ENCODE assay signal across 10 cellular contexts in genomic region chr16:47016700-47017133, GRCh38. TPM values are rescaled to one million over a fixed set of nuclear protein-coding genes. Genes with fewer than 3 reads are reported as not detected.
DNase-seq lines count a peak whose midpoint lies in the region; ATAC-seq lines count a peak whose summit lies in the region.
"Had no signal": no experiment of that assay in that cellular context is flagged by ENCODE, and none has a peak within 500 bp of the region (broad histone marks: within the 10 kb centered on the region; RNA-seq: fewer than 3 reads in every experiment).

No MANE protein-coding gene starts in this region.

- ATAC-seq in GM18867 (IDR thresholded peaks at IDR 0.05; ENCODE audit: unreplicated experiment) (peak; percentile 39), HG03175 (IDR thresholded peaks at IDR 0.05; ENCODE audit: unreplicated experiment) (peak; percentile 40), GM21360 (IDR thresholded peaks at IDR 0.05; ENCODE audit: unreplicated experiment) (no peak)

- peak; percentile 34 for DNase-seq in activated naive CD4-positive, alpha-beta T cell treated with anti-CD3 and anti-CD28 coated beads, Interleukin-2, amount 10 ng/mL, durations not matched to agents 7 days and 5 days
- DNase-seq in DMS79 treated with DMSO at 0.1 percent for 48 hours (lab: John Stamatoyannopoulos, UW) (no peak), NCI-H510A (lab: John Stamatoyannopoulos, UW) (no peak), GM23248 (no peak)
- DNase-seq: DMS79, PC-9 had no signal

- peaks cover 21% of the 10 kb centered on the region for H3K4me1 Mint-ChIP-seq in activated naive CD4-positive, alpha-beta T cell treated with anti-CD3 and anti-CD28 coated beads, Interleukin-2, amount 10 ng/mL, durations not matched to agents 7 days and 5 days

- H3K27ac Mint-ChIP-seq in activated naive CD4-positive, alpha-beta T cell treated with anti-CD3 and anti-CD28 coated beads, Interleukin-2, amount 10 ng/mL, durations not matched to agents 7 days and 5 days: no peak overlapping the region

- H3K36me3 Mint-ChIP-seq in activated naive CD4-positive, alpha-beta T cell treated with anti-CD3 and anti-CD28 coated beads, Interleukin-2, amount 10 ng/mL, durations not matched to agents 7 days and 5 days: no peaks in the 10 kb centered on the region

- H2AFZ ChIP-seq in GM23248: no peak overlapping the region
- H2AFZ ChIP-seq: PC-9 had no signal

- H3K36me3 ChIP-seq in BLaER1 (no peaks in the 10 kb centered on the region), GM23248 (ENCODE audit: low read depth) (no peaks in the 10 kb centered on the region)

- H3K9ac ChIP-seq in BLaER1 (peak overlapping the region; percentile 35; the same call in 1 of the 2 replicates), GM23248 (no peak overlapping the region)

- no peak overlapping the region for H3K4me3 Mint-ChIP-seq in activated naive CD4-positive, alpha-beta T cell treated with anti-CD3 and anti-CD28 coated beads, Interleukin-2, amount 10 ng/mL, durations not matched to agents 7 days and 5 days

- H3K4me2 ChIP-seq in BLaER1 (peak overlapping the region; percentile 82), GM23248 (ENCODE audit: unreplicated experiment) (no peak overlapping the region)
- H3K4me2 ChIP-seq: PC-9 had no signal

- peaks cover 29% of the 10 kb centered on the region for H3K4me1 ChIP-seq in BLaER1
- no peaks in the 10 kb centered on the region for H3K4me1 ChIP-seq in GM23248 (ENCODE audit: insufficient read depth)

- CTCF ChIA-PET in activated naive CD4-positive, alpha-beta T cell treated with anti-CD3 and anti-CD28 coated beads, Interleukin-2, amount 10 ng/mL, durations not matched to agents 7 days and 5 days (lab: Charles Lee): no interaction called here

- no peaks in the 10 kb centered on the region for H3K9me2 ChIP-seq in GM23248 (ENCODE audit: insufficient read depth)

- 49 to 50% methylated on average over 6 of the region's 6 CpGs for WGBS in GM23248 (ENCODE audit: low coverage in 1 of 2, low lambda C conversion rate in 2 of 2, missing lambda C conversion rate in 2 of 2), 2 experiments

- H4K20me1 ChIP-seq in BLaER1 (no peaks in the 10 kb centered on the region), GM23248 (ENCODE audit: insufficient read depth) (no peaks in the 10 kb centered on the region)

- H3K79me2 ChIP-seq in GM23248 (ENCODE audit: insufficient read depth): no peaks in the 10 kb centered on the region

- H3K27ac ChIP-seq in BLaER1 (peak overlapping the region; percentile 71), GM23248 (no peak overlapping the region)
- H3K27ac ChIP-seq: PC-9 had no signal

- in situ Hi-C loops in GM23248 (cut with MboI): no loop called here

- H3K9me3 ChIP-seq in BLaER1 (peaks cover 6% of the 10 kb centered on the region; the same call in 1 of the 2 replicates), GM23248 (ENCODE audit: low read depth) (no peaks in the 10 kb centered on the region)

- no peaks in the 10 kb centered on the region for H3K27me3 Mint-ChIP-seq in activated naive CD4-positive, alpha-beta T cell treated with anti-CD3 and anti-CD28 coated beads, Interleukin-2, amount 10 ng/mL, durations not matched to agents 7 days and 5 days

- no peak overlapping the region for H3K4me3 ChIP-seq in BLaER1
- H3K4me3 ChIP-seq in GM23248: no peak overlapping the region
- H3K4me3 ChIP-seq: PC-9 had no signal

- no peaks in the 10 kb centered on the region for H3K27me3 ChIP-seq in BLaER1
- no peaks in the 10 kb centered on the region for H3K27me3 ChIP-seq in GM23248 (replicated peaks; ENCODE audit: insufficient read depth)

- no peaks in the 10 kb centered on the region for H3K9me3 Mint-ChIP-seq in activated naive CD4-positive, alpha-beta T cell treated with anti-CD3 and anti-CD28 coated beads, Interleukin-2, amount 10 ng/mL, durations not matched to agents 7 days and 5 days

- no peaks in the 10 kb centered on the region for H3F3A ChIP-seq in GM23248 (ENCODE audit: insufficient read depth)

RNA-seq across cellular contexts. Expression of gene DNAJA2, which starts 43.2 kb away (rescaled TPM):
- 66.6 and 73.3 TPM in 2 replicates for total RNA-seq in GM23248 (2014; rRNA removed; shearing (Covaris generic))
- polyA plus RNA-seq in GM23248 (2016; fragmentation: Nextera tagmentation; extraction: Ambion mirVana): 89.4 and 97.3 TPM in 2 replicates
